In the genomic region with DNA sequence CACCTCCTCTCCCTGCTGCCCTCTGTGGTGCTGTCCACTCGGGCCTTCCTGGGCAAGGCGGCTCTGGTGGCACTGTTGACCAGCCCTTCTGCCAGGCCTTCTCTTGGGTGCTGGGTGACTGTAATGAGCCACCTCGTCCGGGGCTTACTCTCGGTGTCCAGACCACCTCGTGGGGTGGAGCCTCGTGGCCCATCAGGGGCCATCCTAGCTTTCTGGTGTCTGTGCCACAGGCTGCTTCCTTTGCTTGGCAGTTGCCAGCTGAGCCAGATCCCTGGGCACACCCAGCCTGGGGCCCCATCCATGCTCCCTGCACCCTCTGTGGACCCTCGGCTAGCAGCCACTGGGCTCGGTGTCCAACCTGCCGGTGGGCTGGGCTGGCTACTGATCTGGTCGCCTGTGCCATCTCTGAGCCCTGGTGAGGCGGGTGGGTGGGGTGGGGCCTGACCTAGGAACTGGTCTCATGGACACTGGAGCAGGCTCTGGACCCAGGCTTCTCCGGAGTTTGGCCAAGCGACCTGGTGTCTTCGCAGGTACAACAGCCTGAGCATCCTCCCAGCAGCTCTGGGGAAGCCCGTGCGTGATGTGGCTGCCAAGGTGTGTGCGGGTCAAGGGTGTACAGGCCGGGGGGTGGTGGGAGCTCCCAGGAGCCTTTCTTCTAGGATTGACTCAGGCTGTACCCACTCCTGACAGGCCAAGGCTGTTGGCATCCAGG, we compare ENCODE assay signal across 7 cellular contexts. TPM values are rescaled to one million over a fixed set of nuclear protein-coding genes. Genes with fewer than 3 reads are reported as not detected.
DNase-seq lines count a peak whose midpoint lies in the region; ATAC-seq and TF ChIP-seq lines count a peak whose summit lies in the region.

No MANE protein-coding gene starts in this region.

- TF ChIP-seq RAD21 in HCT116 (IDR thresholded peaks at IDR 0.05; ENCODE audit: low read depth), result no peak

- peaks cover 29% of the 10 kb centered on the region for H3K4me1 Mint-ChIP-seq in activated CD8-positive, alpha-beta T cell treated with anti-CD3 and anti-CD28 coated beads, Interleukin-2, amount 10 ng/mL, durations not matched to agents 7 days and 5 days (ENCODE audit: low read depth)

- H3K9me3 ChIP-seq in HCT116 (ENCODE audit: control insufficient read depth in 1 of 2, insufficient read depth in 1 of 2, low read depth in 1 of 2, low read length in 2 of 2), result no peaks in the 10 kb centered on the region
- no peaks in the 10 kb centered on the region for H3K9me3 ChIP-seq in iPS-18a (ENCODE audit: control insufficient read depth, low read depth, low read length)
- H3K9me3 ChIP-seq in spleen, result no peaks in the 10 kb centered on the region

- H3K27ac ChIP-seq in HCT116 (ENCODE audit: low read depth, low read length) (no peak overlapping the region; the same call in 1 of the 2 replicates), iPS-18a (ENCODE audit: low read length) (no peak overlapping the region), spleen (peak overlapping the region in 4 of 8 donors; percentile 95 to 99 (median 99))

- TF ChIP-seq POLR2A in HCT116 (IDR thresholded peaks at IDR 0.05; ENCODE audit: borderline replicate concordance, extremely low read depth, insufficient read depth, insufficient read length), result no peak
- TF ChIP-seq POLR2A in spleen (IDR thresholded peaks at IDR 0.05), result no peak

- POLR2A ChIA-PET in HCT116 (lab: Charles Lee), result interaction anchor here (0.9 kb wide), 1 partner anchor 42 kb away, joined by 3 read pairs; no protein-coding TSS in a partner anchor
- POLR2A ChIA-PET in activated CD8-positive, alpha-beta T cell treated with anti-CD3 and anti-CD28 coated beads, Interleukin-2, amount 10 ng/mL, durations not matched to agents 7 days and 5 days (lab: Charles Lee), result interaction anchor here (1.4 to 5.1 kb wide), 3 partner anchors 25 to 40 kb away, joined by 12 to 130 read pairs (median 42); a partner anchor contains a TSS

- no peak overlapping the region for H2AFZ ChIP-seq in HCT116 (ENCODE audit: low read depth, low read length, poor library complexity, severe bottlenecking)

- no peaks in the 10 kb centered on the region for H3K27me3 Mint-ChIP-seq in activated CD8-positive, alpha-beta T cell treated with anti-CD3 and anti-CD28 coated beads, Interleukin-2, amount 10 ng/mL, durations not matched to agents 7 days and 5 days (ENCODE audit: low read depth)

- no peaks in the 10 kb centered on the region for H3K27me3 ChIP-seq in HCT116 (ENCODE audit: insufficient read depth, low read length)
- H3K27me3 ChIP-seq in iPS-18a (ENCODE audit: control insufficient read depth, insufficient read depth, low read length), result no peaks in the 10 kb centered on the region
- H3K27me3 ChIP-seq in spleen (replicated peaks in 1 of 7), result peaks cover 0 to 7% (median 0%) of the 10 kb centered on the region in 7 donors

- TSS peak; percentile 38 for BruUV-seq in HCT116 (replicated peaks; lab: Mats Ljungman, UMichigan)

- no peak for ATAC-seq in HCT116
- ATAC-seq in activated CD8-positive, alpha-beta T cell treated with anti-CD3 and anti-CD28 coated beads, Interleukin-2, amount 10 ng/mL, durations not matched to agents 7 days and 5 days, result no peak
- ATAC-seq in activated CD4-positive, CD25-positive, alpha-beta regulatory T cell treated with anti-CD3 and anti-CD28 coated beads, Interleukin-2, amount 50 U/mL, for 24 hours, result no peak

- H3K27ac Mint-ChIP-seq in activated CD8-positive, alpha-beta T cell treated with anti-CD3 and anti-CD28 coated beads, Interleukin-2, amount 10 ng/mL, durations not matched to agents 7 days and 5 days, result peak overlapping the region; percentile 43

- H3K36me3 ChIP-seq in HCT116 (ENCODE audit: control insufficient read depth in 1 of 2, insufficient read depth in 2 of 2, low read length in 2 of 2) (no peaks in the 10 kb centered on the region), iPS-18a (ENCODE audit: control insufficient read depth, low read depth, low read length) (no peaks in the 10 kb centered on the region), spleen (peaks cover 0 to 27% (median 8%) of the 10 kb centered on the region in 6 donors)

- no peak for TF ChIP-seq CTCF in HCT116 (IDR thresholded peaks at IDR 0.05 in 2 of 3, conservative IDR thresholded peaks at IDR 0.05 in 1 of 3; ENCODE audit: borderline replicate concordance in 1 of 3, insufficient read depth in 1 of 3, low read depth in 2 of 3, low read length in 2 of 3)
- no peak for TF ChIP-seq CTCF in spleen (IDR thresholded peaks at IDR 0.05 in 8 of 11, conservative IDR thresholded peaks at IDR 0.05 in 3 of 11)

- no peaks in the 10 kb centered on the region for H3K9me2 ChIP-seq in HCT116 (ENCODE audit: insufficient read depth)

- no peaks in the 10 kb centered on the region for H4K20me1 ChIP-seq in HCT116 (ENCODE audit: insufficient read depth)

- CTCF ChIA-PET in HCT116 (lab: Charles Lee), result no interaction called here
- CTCF ChIA-PET in activated CD8-positive, alpha-beta T cell treated with anti-CD3 and anti-CD28 coated beads, Interleukin-2, amount 10 ng/mL, durations not matched to agents 7 days and 5 days (lab: Charles Lee), result interaction anchor here (1.0 to 4.7 kb wide), 3 partner anchors 27 to 172 kb away, joined by 3 to 32 read pairs (median 3); a partner anchor contains a TSS

- H3K9ac ChIP-seq in HCT116 (ENCODE audit: low read length), result peak overlapping the region; percentile 86
- no peak overlapping the region for H3K9ac ChIP-seq in iPS-18a (ENCODE audit: low read length)

- intact Hi-C loops in HCT116 (cut with micrococcal nuclease), result loop anchor here (2.0 to 10.0 kb wide), 2 partner anchors 55 to 1017 kb away; no protein-coding TSS in a partner anchor
- intact Hi-C loops in spleen (cut with DNase I; ENCODE audit: low total_unique reads), result no loop called here

- H3K4me3 ChIP-seq in HCT116 (replicated peaks in 1 of 2; ENCODE audit: low read depth in 1 of 2, low read length in 2 of 2), result peak overlapping the region; percentile 75 to 90
- H3K4me3 ChIP-seq in iPS-18a (ENCODE audit: low read length), result peak overlapping the region; percentile 86
- H3K4me3 ChIP-seq in spleen, result peak overlapping the region in 6 of 8 donors; percentile 70 to 95 (median 90)

- 65 to 89% (median 83%) methylated on average over 8 to 19 of the region's 19 CpGs for WGBS in spleen, 5 donors

- H3K4me3 Mint-ChIP-seq in activated CD8-positive, alpha-beta T cell treated with anti-CD3 and anti-CD28 coated beads, Interleukin-2, amount 10 ng/mL, durations not matched to agents 7 days and 5 days, result peak overlapping the region; percentile 82

- H3K4me1 ChIP-seq in HCT116 (ENCODE audit: control insufficient read depth in 1 of 2, insufficient read depth in 2 of 2, low read length in 2 of 2), result peaks cover 4 to 31% of the 10 kb centered on the region in 2 experiments; a peak in 3 of 4 replicates
- H3K4me1 ChIP-seq in iPS-18a (ENCODE audit: control insufficient read depth, low read depth, low read length), result peaks cover 3% of the 10 kb centered on the region
- H3K4me1 ChIP-seq in spleen, result peaks cover 18 to 60% (median 44%) of the 10 kb centered on the region in 6 donors

- RAD21 ChIA-PET in HCT116 (lab: Charles Lee; ENCODE audit: low non-redundant PET in 1 of 2, low total read pairs in 2 of 2, uncharacterized antibody in 2 of 2, unreplicated experiment in 2 of 2), result no interaction called here

- peak overlapping the region; percentile 96 for H3K4me2 ChIP-seq in HCT116 (ENCODE audit: low read length)

- peaks cover 14% of the 10 kb centered on the region for H3K36me3 Mint-ChIP-seq in activated CD8-positive, alpha-beta T cell treated with anti-CD3 and anti-CD28 coated beads, Interleukin-2, amount 10 ng/mL, durations not matched to agents 7 days and 5 days (ENCODE audit: low read depth)

- no peaks in the 10 kb centered on the region; the same call in 1 of the 2 replicates for H3K79me2 ChIP-seq in HCT116 (ENCODE audit: insufficient read depth, low read length)

- no peaks in the 10 kb centered on the region for H3K9me3 Mint-ChIP-seq in activated CD8-positive, alpha-beta T cell treated with anti-CD3 and anti-CD28 coated beads, Interleukin-2, amount 10 ng/mL, durations not matched to agents 7 days and 5 days (ENCODE audit: insufficient read depth)

- no peak for DNase-seq in HCT116 (ENCODE audit: low read depth, low spot score)
- no peak for DNase-seq in activated CD8-positive, alpha-beta T cell treated with anti-CD3 and anti-CD28 coated beads, Interleukin-2, amount 10 ng/mL, durations not matched to agents 7 days and 5 days
- DNase-seq in spleen, result peak; percentile 88
- DNase-seq in DMS53 (lab: John Stamatoyannopoulos, UW), result no peak
- DNase-seq in islet precursor cell, result no peak

TF ChIP-seq in HCT116, 20 proteins besides CTCF, POLR2A, EP300 and RAD21 (continues in another document):
- TF ChIP-seq SRF (IDR thresholded peaks at IDR 0.05; ENCODE audit: low read depth), result no peak
- no peak for TF ChIP-seq CBX3 (IDR thresholded peaks at IDR 0.05; ENCODE audit: low read depth)
- no peak for TF ChIP-seq POLR2AphosphoS5 (IDR thresholded peaks at IDR 0.05; ENCODE audit: low read depth, low read length)
- no peak for TF ChIP-seq EZH2phosphoT487 (IDR thresholded peaks at IDR 0.05; ENCODE audit: borderline replicate concordance)
- no peak for TF ChIP-seq ELF1 (IDR thresholded peaks at IDR 0.05; ENCODE audit: borderline replicate concordance, low read depth)
- no peak for TF ChIP-seq SP1 (IDR thresholded peaks at IDR 0.05; ENCODE audit: low read depth)
- TF ChIP-seq YY1 (IDR thresholded peaks at IDR 0.05; ENCODE audit: extremely low read depth, insufficient replicate concordance, low read depth, low read length), result no peak

RNA-seq across cellular contexts. Expression of a gene that starts 1.4 kb away (rescaled TPM):
- 32.2 TPM for total RNA-seq in HCT116 (2021; ENCODE audit: unreplicated experiment)
- polyA plus RNA-seq in HCT116 (2012), result 17.5 and 17.8 TPM in 2 replicates
- total RNA-seq in activated CD8-positive, alpha-beta T cell treated with anti-CD3 and anti-CD28 coated beads, Interleukin-2, amount 10 ng/mL, durations not matched to agents 7 days and 5 days, result 10 to 100 TPM; 35.6 to 40.6 TPM
- total RNA-seq in spleen, result 10 to 100 TPM; 21.9 to 43.0 (median 26.7) TPM
- polyA plus RNA-seq in spleen, result 10 to 100 TPM; 10.7 to 29.0 (median 13.2) TPM

RNA-seq across cellular contexts. Expression of a gene that starts 31.8 kb away (rescaled TPM):
- total RNA-seq in HCT116 (2021; ENCODE audit: unreplicated experiment), result 0.66 TPM
- polyA plus RNA-seq in HCT116 (2012), result 0.20 TPM in 1 of 2 replicates, not detected in the other
- 10 to 100 TPM; 85.8 to 86.5 TPM for total RNA-seq in activated CD8-positive, alpha-beta T cell treated with anti-CD3 and anti-CD28 coated beads, Interleukin-2, amount 10 ng/mL, durations not matched to agents 7 days and 5 days
- total RNA-seq in spleen, result 100 to 1,000 TPM; 146 to 203 (median 190) TPM
- 100 to 1,000 TPM; 167 to 366 (median 302) TPM for polyA plus RNA-seq in spleen

RNA-seq across cellular contexts. Expression of a gene that starts 44.8 kb away (rescaled TPM):
- total RNA-seq in HCT116 (2021; ENCODE audit: unreplicated experiment), result 2.7 TPM
- 3.0 and 8.1 TPM in 2 replicates for polyA plus RNA-seq in HCT116 (2012)
- total RNA-seq in activated CD8-positive, alpha-beta T cell treated with anti-CD3 and anti-CD28 coated beads, Interleukin-2, amount 10 ng/mL, durations not matched to agents 7 days and 5 days, result 1 to 10 TPM; 3.7 to 4.0 TPM
- total RNA-seq in spleen, result 1 to 10 TPM in 6 of 7 donors, not detected in 1; 1.9 to 4.6 (median 3.5) TPM
- 1 to 10 TPM; 2.5 to 6.4 (median 2.9) TPM for polyA plus RNA-seq in spleen

RNA-seq across cellular contexts. Expression of a gene that starts 58.0 kb away (rescaled TPM):
- total RNA-seq in HCT116 (2021; ENCODE audit: unreplicated experiment) (not detected), spleen (under 1 TPM in 4 of 7 donors, not detected in 3; 0.36 to 0.54 (median 0.42) TPM)
- not detected in 2 replicates for polyA plus RNA-seq in HCT116 (2012)
- not detected for total RNA-seq in activated CD8-positive, alpha-beta T cell treated with anti-CD3 and anti-CD28 coated beads, Interleukin-2, amount 10 ng/mL, durations not matched to agents 7 days and 5 days
- polyA plus RNA-seq in spleen, result under 1 TPM in 1 of 3 donors, not detected in 2; 0.36 TPM

Comparison
In these comparisons a context has a peak if more than half of its experiments do, and no peak if none do; other contexts are left out.
1. RNA of a gene that starts 31.8 kb away (total RNA-seq): 146 to 203 TPM in spleen and 85.8 to 86.5 TPM in activated CD8-positive, alpha-beta T cell treated with anti-CD3 and anti-CD28 coated beads, Interleukin-2, amount 10 ng/mL, durations not matched to agents 7 days and 5 days; 0.66 TPM in HCT116 (single experiment); every median in the first group is over 10 times any median in the second.
2. Peak in every context shown above with its lines, with median percentiles within 50 percentile points of each other: H3K4me3 ChIP-seq.